In genomic region chr7:87013841-87014191, GRCh38 we compare ENCODE assay signal across 20 cellular contexts.
"Had no signal": no experiment of that assay in that cellular context is flagged by ENCODE, and none has a peak within 500 bp of the region (broad histone marks: within the 10 kb centered on the region; RNA-seq: fewer than 3 reads in every experiment).

No MANE protein-coding gene starts in this region.

- H3K4me1 ChIP-seq: neural progenitor cell, pancreas, stomach had no signal

- H3K27ac ChIP-seq: hepatocyte, neural progenitor cell, pancreas, stomach, thoracic aorta, transverse colon had no signal

- H3K36me3 ChIP-seq: neural progenitor cell, pancreas, stomach, thoracic aorta, transverse colon had no signal

- DNase-seq: dermis blood vessel endothelial cell; foreskin melanocyte; head of caudate nucleus; left colon; left ventricle myocardium superior; mesenchymal stem cell; midbrain; nucleus accumbens; pancreas; right cardiac atrium; small intestine; stimulated activated CD4-positive, alpha-beta T cell treated with anti-CD3 and anti-CD28 coated beads, Interleukin-12 subunit alpha, Interleukin-12 subunit beta, amount 100 ng/mL, for 4 hours; stimulated activated naive CD4-positive, alpha-beta T cell; stomach; substantia nigra; transverse colon had no signal

- H3K9me3 ChIP-seq: pancreas, stomach, thoracic aorta, transverse colon had no signal

- H3K4me3 ChIP-seq: hepatocyte, lung, neural progenitor cell, pancreas, stomach, thoracic aorta, transverse colon had no signal
